8 cellular contexts compared by ENCODE assay signal in genomic region chr6:139027620-139028182, GRCh38. TPM values are rescaled to one million over a fixed set of nuclear protein-coding genes. Genes with fewer than 3 reads are reported as not detected.
DNase-seq lines count a peak whose midpoint lies in the region; ATAC-seq and TF ChIP-seq lines count a peak whose summit lies in the region.

No MANE protein-coding gene starts in this region.

- H3K36me3 ChIP-seq in Loucy (ENCODE audit: insufficient read depth, low read length): no peaks in the 10 kb centered on the region

- peaks cover 37% of the 10 kb centered on the region for H3K4me1 ChIP-seq in Loucy (ENCODE audit: insufficient read depth, low read length, poor library complexity, severe bottlenecking)

- no peaks in the 10 kb centered on the region for H3F3A ChIP-seq in Loucy (ENCODE audit: low read depth)

- H3K27me3 Mint-ChIP-seq in T-helper 17 cell: no peaks in the 10 kb centered on the region
- H3K27me3 Mint-ChIP-seq in stimulated activated naive B cell treated with anti-CD40 and anti-IgM and Interleukin-4, amounts not matched to agents 10 μg/mL and 1 μg/mL and 100 μg/mL, for 72 hours: no peaks in the 10 kb centered on the region

- H3K9ac ChIP-seq in Loucy (ENCODE audit: low read depth, low read length, poor library complexity, severe bottlenecking): peak overlapping the region; percentile 90

- H3K9me2 ChIP-seq in Loucy (replicated peaks; ENCODE audit: low read depth, low read length): no peaks in the 10 kb centered on the region

- H3K27me3 ChIP-seq in Loucy (ENCODE audit: insufficient read depth, low read length, poor library complexity, severe bottlenecking): no peaks in the 10 kb centered on the region

- peak; percentile 10 for ATAC-seq in T-helper 17 cell
- ATAC-seq in stimulated activated naive B cell treated with anti-CD40 and anti-IgM and Interleukin-4, amounts not matched to agents 10 μg/mL and 1 μg/mL and 100 μg/mL, for 72 hours (replicated peaks): peak; percentile 33 to 38

- H3K4me3 ChIP-seq in Loucy (ENCODE audit: low read length, poor library complexity, severe bottlenecking): peak overlapping the region; percentile 90
- peak overlapping the region; percentile 22 to 86 for H3K4me3 ChIP-seq in cardiac fibroblast (replicated peaks in 1 of 2; ENCODE audit: low read depth in 2 of 2, low read length in 2 of 2)

- H3K9me3 ChIP-seq in Loucy (ENCODE audit: insufficient read depth, low read depth, low read length) (no peaks in the 10 kb centered on the region), T-helper 17 cell (ENCODE audit: control insufficient read depth, low read length, poor library complexity, severe bottlenecking) (no peaks in the 10 kb centered on the region)

- no peaks in the 10 kb centered on the region for H3K36me3 Mint-ChIP-seq in T-helper 17 cell (ENCODE audit: low read depth)
- peaks cover 0 to 2% of the 10 kb centered on the region in 2 donors for H3K36me3 Mint-ChIP-seq in stimulated activated naive B cell treated with anti-CD40 and anti-IgM and Interleukin-4, amounts not matched to agents 10 μg/mL and 1 μg/mL and 100 μg/mL, for 72 hours

- TF ChIP-seq CTCF in Loucy (conservative IDR thresholded peaks at IDR 0.05; ENCODE audit: low read length): no peak
- TF ChIP-seq CTCF in cardiac fibroblast (IDR thresholded peaks at IDR 0.05; ENCODE audit: low read depth, low read length): no peak

- no peak overlapping the region for H3K4me3 Mint-ChIP-seq in T-helper 17 cell
- no peak overlapping the region for H3K4me3 Mint-ChIP-seq in stimulated activated naive B cell treated with anti-CD40 and anti-IgM and Interleukin-4, amounts not matched to agents 10 μg/mL and 1 μg/mL and 100 μg/mL, for 72 hours

- peak overlapping the region; percentile 95 for H3K4me2 ChIP-seq in Loucy (ENCODE audit: low read depth, low read length, poor library complexity, severe bottlenecking)

- H3K79me2 ChIP-seq in Loucy (ENCODE audit: insufficient read depth, low read length): peaks cover 59% of the 10 kb centered on the region

- H3K9me3 Mint-ChIP-seq in stimulated activated naive B cell treated with anti-CD40 and anti-IgM and Interleukin-4, amounts not matched to agents 10 μg/mL and 1 μg/mL and 100 μg/mL, for 72 hours: no peaks in the 10 kb centered on the region

- H2AFZ ChIP-seq in Loucy (ENCODE audit: low read length): peak overlapping the region; percentile 88

- DNase-seq in NCI-H2029 (lab: John Stamatoyannopoulos, UW): peak; percentile 41
- DNase-seq in NCI-H2029 treated with DMSO at 0.1 percent for 48 hours (lab: John Stamatoyannopoulos, UW): no peak
- DNase-seq in T-helper 17 cell: no peak
- peak; percentile 30 to 31 for DNase-seq in cardiac fibroblast (ENCODE audit: low read depth in 2 of 2)
- peak; percentile 74 to 81 for DNase-seq in lung microvascular endothelial cell (ENCODE audit: low read depth in 2 of 2)
- peak; percentile 35 for DNase-seq in stimulated activated naive B cell treated with anti-CD40 and anti-IgM and Interleukin-4, amounts not matched to agents 10 μg/mL and 1 μg/mL and 100 μg/mL, for 72 hours
- DNase-seq in amniotic stem cell (lab: John Stamatoyannopoulos, UW): no peak

- peak overlapping the region; percentile 93 for H3K27ac Mint-ChIP-seq in T-helper 17 cell
- peak overlapping the region; percentile 93 for H3K27ac Mint-ChIP-seq in stimulated activated naive B cell treated with anti-CD40 and anti-IgM and Interleukin-4, amounts not matched to agents 10 μg/mL and 1 μg/mL and 100 μg/mL, for 72 hours

- H3K4me1 Mint-ChIP-seq in T-helper 17 cell: peaks cover 17% of the 10 kb centered on the region
- peaks cover 9 to 12% of the 10 kb centered on the region in 2 donors for H3K4me1 Mint-ChIP-seq in stimulated activated naive B cell treated with anti-CD40 and anti-IgM and Interleukin-4, amounts not matched to agents 10 μg/mL and 1 μg/mL and 100 μg/mL, for 72 hours

- H4K20me1 ChIP-seq in Loucy (ENCODE audit: insufficient read depth, low read length, poor library complexity, severe bottlenecking): peaks cover 30% of the 10 kb centered on the region

RNA-seq across cellular contexts. Expression of gene ABRACL, which starts 0.8 kb away (rescaled TPM):
- total RNA-seq in T-helper 17 cell (10 to 100 TPM; 46.0 to 64.4 TPM), lung microvascular endothelial cell (3.6 and 38.1 TPM in 2 replicates)

RNA-seq across cellular contexts. Expression of gene REPS1, which starts 39.6 kb away (rescaled TPM):
- total RNA-seq in T-helper 17 cell: 10 to 100 TPM; 73.4 to 88.6 TPM
- total RNA-seq in lung microvascular endothelial cell: 20.6 and 21.1 TPM in 2 replicates

Comparison
In these comparisons a context has a peak if more than half of its experiments do, and no peak if none do; other contexts are left out.
1. DNase-seq: peak in NCI-H2029 (single experiment), cardiac fibroblast (2 of 2), lung microvascular endothelial cell (2 of 2) and stimulated activated naive B cell treated with anti-CD40 and anti-IgM and Interleukin-4, amounts not matched to agents 10 μg/mL and 1 μg/mL and 100 μg/mL, for 72 hours (single experiment); none in NCI-H2029 treated with DMSO at 0.1 percent for 48 hours (single experiment), T-helper 17 cell (0 of 3) and amniotic stem cell (single experiment).